31 cellular contexts compared by ENCODE assay signal in genomic region chr2:111896007-111896406, GRCh38. TPM values are rescaled to one million over a fixed set of nuclear protein-coding genes. Genes with fewer than 3 reads are reported as not detected.
DNase-seq lines count a peak whose midpoint lies in the region; ATAC-seq, FAIRE-seq and TF ChIP-seq lines count a peak whose summit lies in the region.
"Had no signal": no experiment of that assay in that cellular context is flagged by ENCODE, and none has a peak within 500 bp of the region (broad histone marks: within the 10 kb centered on the region; RNA-seq: fewer than 3 reads in every experiment).

No MANE protein-coding gene starts in this region.

- no peak overlapping the region for H3K23ac ChIP-seq in mesendoderm (ENCODE audit: low read length)

- H3K4me1 ChIP-seq in MM.1S (ENCODE audit: low read length) (peaks cover 10% of the 10 kb centered on the region), astrocyte (ENCODE audit: insufficient read depth, low read length) (peaks cover 12% of the 10 kb centered on the region), mesendoderm (ENCODE audit: control insufficient read depth, low read depth, low read length) (peaks cover 4% of the 10 kb centered on the region), gastroesophageal sphincter (peaks cover 0 to 31% (median 7%) of the 10 kb centered on the region in 3 donors)

- no peaks in the 10 kb centered on the region for H3K4me1 Mint-ChIP-seq in astrocyte (ENCODE audit: low read depth, unreplicated experiment)

- no peaks in the 10 kb centered on the region for H3K9me3 ChIP-seq in MM.1S (replicated peaks; ENCODE audit: insufficient read depth, low read length)
- H3K9me3 ChIP-seq in astrocyte (ENCODE audit: insufficient read depth, low read depth, low read length) = no peaks in the 10 kb centered on the region
- no peaks in the 10 kb centered on the region for H3K9me3 ChIP-seq in gastroesophageal sphincter
- H3K9me3 ChIP-seq: ascending aorta had no signal

- H3K4me2 ChIP-seq in MM.1S (ENCODE audit: low read depth, low read length) (no peak overlapping the region), astrocyte (ENCODE audit: low read length) (no peak overlapping the region), mesendoderm (ENCODE audit: low read length) (no peak overlapping the region)

- no peak overlapping the region for H3K56ac ChIP-seq in mesendoderm (ENCODE audit: low read length)

- H3K36me3 ChIP-seq in MM.1S (replicated peaks; ENCODE audit: insufficient read depth, low read length) (no peaks in the 10 kb centered on the region), astrocyte (ENCODE audit: insufficient read depth, low read length) (no peaks in the 10 kb centered on the region), mesendoderm (ENCODE audit: control insufficient read depth, insufficient read depth, low read length) (no peaks in the 10 kb centered on the region), gastroesophageal sphincter (no peaks in the 10 kb centered on the region)
- H3K36me3 ChIP-seq: ascending aorta had no signal

- H3K4ac ChIP-seq in mesendoderm (ENCODE audit: low read depth, low read length) = no peak overlapping the region

- no peak for FAIRE-seq in astrocyte (lab: Jason Lieb, UNC)
- FAIRE-seq: A204.1, endothelial cell of umbilical vein, GM12892, HTR-8/SVneo, RCC 7860 had no signal

- H3K4me3 Mint-ChIP-seq in astrocyte (ENCODE audit: unreplicated experiment) = peak overlapping the region; percentile 55
- H3K4me3 Mint-ChIP-seq: activated naive CD8-positive, alpha-beta T cell treated with anti-CD3 and anti-CD28 coated beads for 36 hours; B cell had no signal

- H2AFZ ChIP-seq in MM.1S (ENCODE audit: low read length) = peak overlapping the region; percentile 35
- H2AFZ ChIP-seq in astrocyte (ENCODE audit: low read depth, low read length) = no peak overlapping the region

- no peak overlapping the region for H2BK15ac ChIP-seq in mesendoderm (replicated peaks; ENCODE audit: low read depth)

- no peak overlapping the region for H4K5ac ChIP-seq in mesendoderm (ENCODE audit: low read length)

- no peaks in the 10 kb centered on the region for H3K36me3 Mint-ChIP-seq in astrocyte (ENCODE audit: low read depth, unreplicated experiment)
- H3K36me3 Mint-ChIP-seq: activated naive CD8-positive, alpha-beta T cell treated with anti-CD3 and anti-CD28 coated beads for 36 hours; natural killer cell had no signal

- H3K79me2 ChIP-seq in MM.1S (ENCODE audit: low read length) (peaks cover 23% of the 10 kb centered on the region), astrocyte (ENCODE audit: insufficient read depth, low read length) (no peaks in the 10 kb centered on the region), mesendoderm (ENCODE audit: control insufficient read depth, insufficient read depth, low read length) (peaks cover 7% of the 10 kb centered on the region)

- H3F3A ChIP-seq in MM.1S (ENCODE audit: insufficient read depth, low read length) = peaks cover 17% of the 10 kb centered on the region

- ATAC-seq in HG03039 (IDR thresholded peaks at IDR 0.05; ENCODE audit: unreplicated experiment) (no peak), gastroesophageal sphincter (no peak)
- ATAC-seq: natural killer cell, right cardiac atrium had no signal

- no peak for TF ChIP-seq CTCF in MM.1S (IDR thresholded peaks at IDR 0.05; ENCODE audit: low read length)
- no peak for TF ChIP-seq CTCF in astrocyte (IDR thresholded peaks at IDR 0.05; ENCODE audit: insufficient read depth, low read depth, low read length)
- TF ChIP-seq CTCF in gastroesophageal sphincter (IDR thresholded peaks at IDR 0.05) = no peak

- TF ChIP-seq EP300 in gastroesophageal sphincter (IDR thresholded peaks at IDR 0.05) = no peak

- H4K20me1 ChIP-seq in MM.1S (ENCODE audit: insufficient read depth, low read length) (no peaks in the 10 kb centered on the region), astrocyte (ENCODE audit: insufficient read depth, low read length) (no peaks in the 10 kb centered on the region)

- peaks cover 2% of the 10 kb centered on the region for H3K79me1 ChIP-seq in mesendoderm (ENCODE audit: low read length)

- no peak overlapping the region for H3K27ac ChIP-seq in MM.1S (ENCODE audit: low read length)
- H3K27ac ChIP-seq in astrocyte (ENCODE audit: low read depth, low read length) = no peak overlapping the region
- no peak overlapping the region for H3K27ac ChIP-seq in mesendoderm (ENCODE audit: low read depth, low read length)
- H3K27ac ChIP-seq in gastroesophageal sphincter = no peak overlapping the region
- H3K27ac ChIP-seq: ascending aorta had no signal

- no peak overlapping the region for H2BK120ac ChIP-seq in mesendoderm (ENCODE audit: low read depth, low read length)

- H2AK5ac ChIP-seq in mesendoderm (ENCODE audit: low read length) = peak overlapping the region; percentile 40

- no peak overlapping the region for H3K4me3 ChIP-seq in MM.1S (ENCODE audit: low read length)
- H3K4me3 ChIP-seq in astrocyte (ENCODE audit: insufficient read depth, low read depth, low read length) = no peak overlapping the region
- H3K4me3 ChIP-seq in mesendoderm (ENCODE audit: low read length) = no peak overlapping the region
- no peak overlapping the region for H3K4me3 ChIP-seq in gastroesophageal sphincter
- H3K4me3 ChIP-seq: ascending aorta, dorsolateral prefrontal cortex had no signal

- DNase-seq in AG08395 (ENCODE audit: low spot score) = peak; percentile 1
- no peak for DNase-seq in MM.1S
- DNase-seq in astrocyte (ENCODE audit: low read depth) = no peak
- no peak for DNase-seq in mesendoderm
- DNase-seq in NCI-H345 (lab: John Stamatoyannopoulos, UW) = no peak
- DNase-seq in AG08396 (ENCODE audit: low spot score) = no peak
- DNase-seq: activated CD4-positive, alpha-beta T cell treated with anti-CD3 and anti-CD28 coated beads for 1 hour; activated effector memory CD4-positive, alpha-beta T cell treated with Interleukin-2 at 50 U/mL for 16 hours; activated naive CD8-positive, alpha-beta T cell treated with anti-CD3 and anti-CD28 coated beads for 36 hours; activated T-cell treated with anti-CD3 and anti-CD28 coated beads for 4 hours; central memory CD4-positive, alpha-beta T cell; dorsolateral prefrontal cortex; H7; KG1; midbrain; natural killer cell; NCI-H1930; posterior cingulate gyrus; stimulated activated CD4-positive, alpha-beta T cell treated with anti-CD3 and anti-CD28 coated beads, Interleukin-12 subunit alpha, Interleukin-12 subunit beta, amount 100 ng/mL, for 4 hours; stimulated activated CD4-positive, alpha-beta T cell treated with anti-CD3 and anti-CD28 coated beads, Interleukin-4, amount 100 ng/mL, for 1 hour; trophoblast cell had no signal

- no peaks in the 10 kb centered on the region for H3K9me2 ChIP-seq in MM.1S (replicated peaks; ENCODE audit: insufficient read depth, low read length)

- H3K27ac Mint-ChIP-seq in astrocyte (ENCODE audit: unreplicated experiment) = no peak overlapping the region
- H3K27ac Mint-ChIP-seq: activated naive CD8-positive, alpha-beta T cell treated with anti-CD3 and anti-CD28 coated beads for 36 hours; B cell; natural killer cell had no signal

- H3K9me3 Mint-ChIP-seq in astrocyte (ENCODE audit: unreplicated experiment) = no peaks in the 10 kb centered on the region
- H3K9me3 Mint-ChIP-seq: activated naive CD8-positive, alpha-beta T cell treated with anti-CD3 and anti-CD28 coated beads for 36 hours; natural killer cell had no signal

- no CpG with 5 or more reads among the region's 3 CpGs for WGBS in mesendoderm (ENCODE audit: extremely low coverage, insufficient coverage, low lambda C conversion rate)
- WGBS in gastroesophageal sphincter (ENCODE audit: low coverage in 1 of 2), 2 donors = 18 to 78% methylated on average over 2 to 3 of the region's 3 CpGs

- H4K8ac ChIP-seq in mesendoderm (ENCODE audit: low read depth, low read length) = no peak overlapping the region

- no peak overlapping the region for H3K9ac ChIP-seq in MM.1S (ENCODE audit: low read length)
- no peak overlapping the region for H3K9ac ChIP-seq in astrocyte (ENCODE audit: low read length)
- no peak overlapping the region for H3K9ac ChIP-seq in mesendoderm (ENCODE audit: low read length)

- H3K18ac ChIP-seq in mesendoderm (ENCODE audit: low read length) = no peak overlapping the region

- no peak for TF ChIP-seq POLR2A in gastroesophageal sphincter (IDR thresholded peaks at IDR 0.05)

- no peak overlapping the region for H2BK5ac ChIP-seq in mesendoderm (ENCODE audit: low read length)

- H3K27me3 ChIP-seq in MM.1S (replicated peaks; ENCODE audit: insufficient read depth, low read length) (no peaks in the 10 kb centered on the region), astrocyte (ENCODE audit: insufficient read depth, low read length) (peaks cover 18% of the 10 kb centered on the region), mesendoderm (ENCODE audit: insufficient read depth, low read length, poor library complexity) (no peaks in the 10 kb centered on the region), gastroesophageal sphincter (no peaks in the 10 kb centered on the region)
- H3K27me3 ChIP-seq: ascending aorta had no signal

- H3K27me3 Mint-ChIP-seq in astrocyte (ENCODE audit: low read depth, unreplicated experiment) = peaks cover 6% of the 10 kb centered on the region

RNA-seq across cellular contexts. Expression of gene MERTK, which starts 2.4 kb away (rescaled TPM):
- 5.1 and 6.5 TPM in 2 replicates for total RNA-seq in astrocyte
- polyA plus RNA-seq in mesendoderm (2013, experiment 1 of 2) = 14.1 TPM
- polyA plus RNA-seq in mesendoderm (2013, experiment 2 of 2) = 15.2 TPM
- total RNA-seq in gastroesophageal sphincter = 10 to 100 TPM; 13.2 to 47.4 (median 32.3) TPM

RNA-seq across cellular contexts. Expression of gene ANAPC1, which starts 12.0 kb away (rescaled TPM):
- total RNA-seq in astrocyte (40.0 and 40.7 TPM in 2 replicates), gastroesophageal sphincter (10 to 100 TPM; 28.9 to 57.1 (median 40.0) TPM)
- 40.6 TPM for polyA plus RNA-seq in mesendoderm (2013, experiment 1 of 2)
- polyA plus RNA-seq in mesendoderm (2013, experiment 2 of 2) = 39.8 TPM
